20 cellular contexts compared by ENCODE assay signal in genomic region chr5:119402081-119402480, GRCh38. TPM values are rescaled to one million over a fixed set of nuclear protein-coding genes. Genes with fewer than 3 reads are reported as not detected.
A peak's percentile ranks its signal among the peaks of the same experiment; 100 is the strongest.
DNase-seq lines count a peak whose midpoint lies in the region; ATAC-seq, FAIRE-seq and TF ChIP-seq lines count a peak whose summit lies in the region.
"Had no signal": no experiment of that assay in that cellular context is flagged by ENCODE, and none has a peak within 500 bp of the region (broad histone marks: within the 10 kb centered on the region; RNA-seq: fewer than 3 reads in every experiment).

No MANE protein-coding gene starts in this region.

- H3K9ac ChIP-seq in HUES6 (ENCODE audit: low read length) (no peak overlapping the region), H1 (replicated peaks in 1 of 4; ENCODE audit: extremely low read depth in 1 of 4, low read depth in 3 of 4, low read length in 3 of 4) (no peak overlapping the region), neuronal stem cell (ENCODE audit: low read depth, low read length, poor library complexity) (no peak overlapping the region)

- H3K36me3 Mint-ChIP-seq in activated CD4-positive, alpha-beta T cell treated with anti-CD3 and anti-CD28 coated beads for 36 hours (ENCODE audit: low read depth): peaks cover 17% of the 10 kb centered on the region

- no peak overlapping the region for H3K14ac ChIP-seq in H1 (ENCODE audit: insufficient read length)
- no peak overlapping the region for H3K14ac ChIP-seq in neuronal stem cell (ENCODE audit: low read length)

- POLR2A ChIA-PET in activated CD4-positive, alpha-beta T cell treated with anti-CD3 and anti-CD28 coated beads for 36 hours (lab: Charles Lee): interaction anchor here (0.7 kb wide), 1 partner anchor 294 kb away, joined by 3 read pairs; no protein-coding TSS in a partner anchor
- POLR2A ChIA-PET in H1 (lab: Charles Lee; ENCODE audit: partially characterized antibody): interaction anchor here (0.7 to 1.2 kb wide), 5 partner anchors 50 to 380 kb away, joined by 3 to 4 read pairs (median 3); partner anchors contain the start of gene HSD17B4

- H2BK120ac ChIP-seq in H1 (replicated peaks; ENCODE audit: low read depth, low read length): no peak overlapping the region
- no peak overlapping the region for H2BK120ac ChIP-seq in neuronal stem cell (ENCODE audit: low read depth, low read length)

- H3K4me1 Mint-ChIP-seq in activated CD4-positive, alpha-beta T cell treated with anti-CD3 and anti-CD28 coated beads for 36 hours: peaks cover 65% of the 10 kb centered on the region

- H2AK5ac ChIP-seq in H1 (ENCODE audit: low read depth, low read length) (no peak overlapping the region), neuronal stem cell (ENCODE audit: low read depth, low read length) (no peak overlapping the region)

- H4K5ac ChIP-seq in H1 (ENCODE audit: insufficient read length, low read depth, low read length): no peak overlapping the region

- no peak overlapping the region for H3K4me3 ChIP-seq in HUES6 (ENCODE audit: low read depth, low read length)
- peak overlapping the region in 1 of 4 experiments; percentile 9; a peak in 1 of 8 replicates for H3K4me3 ChIP-seq in H1 (ENCODE audit: extremely low read depth in 1 of 4, insufficient read depth in 2 of 4, low read depth in 3 of 4, low read length in 4 of 4)
- H3K4me3 ChIP-seq in neuronal stem cell (ENCODE audit: low read length in 2 of 2): no peak overlapping the region
- H3K4me3 ChIP-seq: sigmoid colon had no signal

- CTCF ChIA-PET in activated CD4-positive, alpha-beta T cell treated with anti-CD3 and anti-CD28 coated beads for 36 hours (lab: Charles Lee): interaction anchor here (0.6 to 8.0 kb wide), 8 partner anchors 9 to 414 kb away, joined by 3 to 58 read pairs (median 4); partner anchors contain the start of gene DTWD2
- CTCF ChIA-PET in H1 (lab: Charles Lee; ENCODE audit: partially characterized antibody): interaction anchor here (0.9 to 5.6 kb wide), 4 partner anchors 10 to 112 kb away, joined by 3 to 32 read pairs (median 4); no protein-coding TSS in a partner anchor

- no peak overlapping the region for H3K56ac ChIP-seq in H1 (replicated peaks; ENCODE audit: insufficient read length, low read depth, low read length)

- H3K18ac ChIP-seq in H1 (ENCODE audit: extremely low read depth, low read length): no peak overlapping the region
- H3K18ac ChIP-seq in neuronal stem cell (ENCODE audit: low read length): no peak overlapping the region

- no peak overlapping the region for H3K4ac ChIP-seq in H1 (replicated peaks; ENCODE audit: insufficient read length, low read depth, low read length)
- H3K4ac ChIP-seq in neuronal stem cell (ENCODE audit: low read length): no peak overlapping the region

- no peak for TF ChIP-seq EP300 in H1 (IDR thresholded peaks at IDR 0.05; ENCODE audit: borderline replicate concordance in 1 of 2, low read depth in 2 of 2, low read length in 2 of 2)

- no peak for TF ChIP-seq POLR2A in H1 (IDR thresholded peaks at IDR 0.05; ENCODE audit: control extremely low read depth in 1 of 2, low read depth in 2 of 2, low read length in 2 of 2)

- no peak for ATAC-seq in activated CD4-positive, alpha-beta T cell treated with anti-CD3 and anti-CD28 coated beads for 36 hours
- ATAC-seq in HG02642 (IDR thresholded peaks at IDR 0.05; ENCODE audit: poor library complexity, unreplicated experiment): no peak
- ATAC-seq: activated CD8-positive, alpha-beta memory T cell treated with anti-CD3 and anti-CD28 coated beads, Interleukin-2, amount 10 ng/mL, durations not matched to agents 7 days and 5 days had no signal

- H3K4me2 ChIP-seq in H1 (ENCODE audit: insufficient read depth in 1 of 2, low read depth in 2 of 2, low read length in 2 of 2): peak overlapping the region in 1 of 2 experiments; percentile 32; a peak in 1 of 4 replicates
- H3K4me2 ChIP-seq in neuronal stem cell (ENCODE audit: insufficient read depth, low read length, poor library complexity, severe bottlenecking): no peak overlapping the region

- TF ChIP-seq RAD21 in H1 (IDR thresholded peaks at IDR 0.05 in 1 of 2, conservative IDR thresholded peaks at IDR 0.05 in 1 of 2; ENCODE audit: low read depth in 2 of 2, low read length in 2 of 2): no peak

- H3K9me3 ChIP-seq in HUES6 (ENCODE audit: control insufficient read depth, insufficient read depth, low read depth, low read length) (no peaks in the 10 kb centered on the region), H1 (ENCODE audit: insufficient read depth in 2 of 2, low read depth in 1 of 2, low read length in 1 of 2) (no peaks in the 10 kb centered on the region), neuronal stem cell (replicated peaks in 1 of 2; ENCODE audit: control insufficient read depth in 2 of 2, insufficient read depth in 1 of 2, low read depth in 1 of 2, low read length in 2 of 2) (no peaks in the 10 kb centered on the region)
- H3K9me3 ChIP-seq: Caco-2, sigmoid colon had no signal

- no peak overlapping the region for H3K4me3 Mint-ChIP-seq in activated CD4-positive, alpha-beta T cell treated with anti-CD3 and anti-CD28 coated beads for 36 hours
- H3K4me3 Mint-ChIP-seq: activated CD8-positive, alpha-beta memory T cell treated with anti-CD3 and anti-CD28 coated beads, Interleukin-2, amount 10 ng/mL, durations not matched to agents 7 days and 5 days had no signal

- H4K20me1 ChIP-seq in H1 (replicated peaks in 1 of 2; ENCODE audit: control insufficient read depth in 1 of 2, insufficient read depth in 2 of 2, low read length in 2 of 2): no peaks in the 10 kb centered on the region

- H3K4me1 ChIP-seq in HUES6 (ENCODE audit: control insufficient read depth, insufficient read depth, low read length) (peaks cover 44% of the 10 kb centered on the region), H1 (replicated peaks in 1 of 4; ENCODE audit: control insufficient read depth in 3 of 4, insufficient read depth in 4 of 4, low read length in 3 of 4) (peaks cover 0 to 7% (median 2%) of the 10 kb centered on the region in 4 experiments; a peak in 3 of 7 replicates), neuronal stem cell (ENCODE audit: control insufficient read depth in 2 of 2, insufficient read depth in 1 of 2, low read depth in 1 of 2, low read length in 2 of 2) (no peaks in the 10 kb centered on the region)

- no peaks in the 10 kb centered on the region for H3K9me3 Mint-ChIP-seq in activated CD4-positive, alpha-beta T cell treated with anti-CD3 and anti-CD28 coated beads for 36 hours (ENCODE audit: low read depth)

- H3K27ac Mint-ChIP-seq in activated CD4-positive, alpha-beta T cell treated with anti-CD3 and anti-CD28 coated beads for 36 hours: peak overlapping the region; percentile 48
- H3K27ac Mint-ChIP-seq: activated CD8-positive, alpha-beta memory T cell treated with anti-CD3 and anti-CD28 coated beads, Interleukin-2, amount 10 ng/mL, durations not matched to agents 7 days and 5 days had no signal

- H3K79me1 ChIP-seq in H1 (ENCODE audit: low read depth, low read length): no peaks in the 10 kb centered on the region
- H3K79me1 ChIP-seq in neuronal stem cell (ENCODE audit: low read depth, low read length): no peaks in the 10 kb centered on the region

- H3K36me3 ChIP-seq in HUES6 (ENCODE audit: control insufficient read depth, insufficient read depth, low read length): no peaks in the 10 kb centered on the region
- no peaks in the 10 kb centered on the region; a peak in 1 of 8 replicates for H3K36me3 ChIP-seq in H1 (ENCODE audit: control insufficient read depth in 2 of 4, insufficient read depth in 4 of 4, low read length in 3 of 4)
- no peaks in the 10 kb centered on the region for H3K36me3 ChIP-seq in neuronal stem cell (replicated peaks in 1 of 2; ENCODE audit: control insufficient read depth in 2 of 2, insufficient read depth in 2 of 2, low read length in 2 of 2)
- H3K36me3 ChIP-seq: sigmoid colon had no signal

- H2AFZ ChIP-seq in H1 (ENCODE audit: low read length) (peak overlapping the region; percentile 28; the same call in 1 of the 2 replicates), neuronal stem cell (ENCODE audit: low read length) (peak overlapping the region; percentile 76)

- H3K27me3 ChIP-seq in HUES6 (ENCODE audit: control insufficient read depth, insufficient read depth, low read length) (no peaks in the 10 kb centered on the region), H1 (replicated peaks in 1 of 4; ENCODE audit: control insufficient read depth in 3 of 4, extremely low read depth in 1 of 4, insufficient read depth in 3 of 4, low read length in 3 of 4) (no peaks in the 10 kb centered on the region), neuronal stem cell (ENCODE audit: control insufficient read depth in 3 of 3, insufficient read depth in 3 of 3, low read depth in 1 of 3, low read length in 3 of 3) (no peaks in the 10 kb centered on the region)
- H3K27me3 ChIP-seq: sigmoid colon had no signal

- FAIRE-seq in H1 (lab: Jason Lieb, UNC): no peak
- FAIRE-seq: islet of Langerhans had no signal

- 83% methylated on average over 1 of the region's 1 CpG; no CpG with 5 or more reads in 1 of the 2 experiments for WGBS in H1 (ENCODE audit: extremely low coverage in 1 of 2, insufficient coverage in 1 of 2, insufficient read length in 1 of 2, insufficient replicate concordance in 2 of 2, low coverage in 1 of 2, low lambda C conversion rate in 2 of 2, missing lambda C conversion rate in 1 of 2), 2 experiments
- WGBS in neuronal stem cell (ENCODE audit: extremely low coverage in 2 of 2, insufficient read length in 2 of 2, insufficient replicate concordance in 1 of 2), 2 donors: no CpG with 5 or more reads among the region's 1 CpG

- no peak overlapping the region for H2BK15ac ChIP-seq in H1 (ENCODE audit: low read length)
- H2BK15ac ChIP-seq in neuronal stem cell (ENCODE audit: low read length): no peak overlapping the region

- H4K91ac ChIP-seq in H1 (replicated peaks; ENCODE audit: insufficient read length, low read length) (no peak overlapping the region), neuronal stem cell (ENCODE audit: low read depth, low read length, poor library complexity) (no peak overlapping the region)

- no peaks in the 10 kb centered on the region for H3K79me2 ChIP-seq in H1 (ENCODE audit: control insufficient read depth in 1 of 2, insufficient read depth in 2 of 2, low read length in 2 of 2)

- DNase-seq in activated CD4-positive, alpha-beta T cell treated with anti-CD3 and anti-CD28 coated beads for 36 hours: no peak
- DNase-seq in activated CD4-positive, alpha-beta T cell treated with anti-CD3 and anti-CD28 coated beads for 4 hours: no peak
- DNase-seq in H1 (ENCODE audit: low read depth in 1 of 2, low spot score in 2 of 2): no peak
- DNase-seq in neuronal stem cell (ENCODE audit: low spot score): no peak
- DNase-seq in NCI-H69 (lab: John Stamatoyannopoulos, UW): no peak
- DNase-seq in NCI-H1092 (lab: John Stamatoyannopoulos, UW): no peak
- DNase-seq: activated CD4-positive, alpha-beta T cell treated with anti-CD3 and anti-CD28 coated beads for 48 hours; activated CD8-positive, alpha-beta memory T cell treated with anti-CD3 and anti-CD28 coated beads, Interleukin-2, amount 10 ng/mL, durations not matched to agents 7 days and 5 days; amniotic stem cell; Caco-2; NCI-H510A; posterior cingulate gyrus; sigmoid colon; stimulated activated naive CD4-positive, alpha-beta T cell; T1000; trophoblast cell had no signal

- no peaks in the 10 kb centered on the region for H3K27me3 Mint-ChIP-seq in activated CD4-positive, alpha-beta T cell treated with anti-CD3 and anti-CD28 coated beads for 36 hours
- H3K27me3 Mint-ChIP-seq: activated CD8-positive, alpha-beta memory T cell treated with anti-CD3 and anti-CD28 coated beads, Interleukin-2, amount 10 ng/mL, durations not matched to agents 7 days and 5 days had no signal

- no peaks in the 10 kb centered on the region for H3K23me2 ChIP-seq in H1 (ENCODE audit: low read depth, low read length)

- H4K8ac ChIP-seq in H1 (ENCODE audit: extremely low read depth, insufficient read depth, low read length): no peak overlapping the region
- H4K8ac ChIP-seq in neuronal stem cell (ENCODE audit: low read depth, low read length): no peak overlapping the region

- intact Hi-C loops in activated CD4-positive, alpha-beta T cell treated with anti-CD3 and anti-CD28 coated beads for 36 hours (cut with DNase I, micrococcal nuclease): no loop called here

- H3K23ac ChIP-seq in H1 (ENCODE audit: insufficient read length) (no peak overlapping the region), neuronal stem cell (ENCODE audit: low read depth, low read length, poor library complexity) (no peak overlapping the region)

- H2BK12ac ChIP-seq in H1 (ENCODE audit: low read depth, low read length) (no peak overlapping the region), neuronal stem cell (ENCODE audit: low read length) (no peak overlapping the region)

- no peak overlapping the region for H2BK20ac ChIP-seq in H1 (ENCODE audit: low read length)

- peak overlapping the region; percentile 60 for H3K27ac ChIP-seq in HUES6 (ENCODE audit: low read depth, low read length)
- H3K27ac ChIP-seq in H1 (ENCODE audit: low read depth, low read length): 0 out of 2 replicates have a peak overlapping the region, but pooled peaks have one; percentile 11
- H3K27ac ChIP-seq in neuronal stem cell (replicated peaks; ENCODE audit: low read length): no peak overlapping the region
- H3K27ac ChIP-seq: 22Rv1, sigmoid colon had no signal

- no peak overlapping the region for H2BK5ac ChIP-seq in H1 (ENCODE audit: low read depth, low read length)
- H2BK5ac ChIP-seq in neuronal stem cell (ENCODE audit: low read length): no peak overlapping the region

- no peak for TF ChIP-seq CTCF in H1 (IDR thresholded peaks at IDR 0.05; ENCODE audit: control extremely low read depth in 1 of 3, insufficient read depth in 1 of 3, low read depth in 1 of 3, low read length in 3 of 3)

RNA-seq across cellular contexts. Expression of gene TNFAIP8, which starts 46.3 kb away (rescaled TPM):
- total RNA-seq in activated CD4-positive, alpha-beta T cell treated with anti-CD3 and anti-CD28 coated beads for 36 hours: 100 to 1,000 TPM; 166 to 171 TPM
- total RNA-seq in H1 (2021; fragmentation: NEBNext Ultra II Directional; extraction: Animal tissue kit (Norgen Biotek cat#: 25700)): 17.8 and 19.3 TPM in 2 replicates
- 9.4 and 12.4 TPM in 2 replicates for polyA plus RNA-seq in H1 (2011; rRNA removed)
- polyA plus RNA-seq in H1 (2011; cell fraction: cytosol; rRNA removed): 15.9 TPM
- 10.8 TPM for polyA plus RNA-seq in H1 (2011; cell fraction: nucleus; rRNA removed)
- polyA plus RNA-seq in H1 (2012, experiment 1 of 2): 15.0 to 23.2 TPM (median 17.1 TPM) in 4 replicates
- 2.8 TPM for polyA plus RNA-seq in H1 (2012, experiment 2 of 2)
- polyA plus RNA-seq in H1 (2013, experiment 1 of 2): 12.1 TPM
- polyA plus RNA-seq in H1 (2013, experiment 2 of 2): 12.9 TPM
- 11.5 and 12.8 TPM in 2 replicates for polyA minus RNA-seq in H1 (2011; rRNA and poly(A)+ RNA removed)
- 19.8 TPM for polyA minus RNA-seq in H1 (2011; cell fraction: cytosol; rRNA and poly(A)+ RNA removed)
- polyA minus RNA-seq in H1 (2011; cell fraction: nucleus; rRNA and poly(A)+ RNA removed): 19.0 TPM
- polyA plus RNA-seq in neuronal stem cell (2013, experiment 1 of 2): 13.5 TPM
- 13.8 TPM for polyA plus RNA-seq in neuronal stem cell (2013, experiment 2 of 2)

RNA-seq across cellular contexts. Expression of gene HSD17B4, which starts 50.2 kb away (rescaled TPM):
- 100 to 1,000 TPM in 1 of 2 experiments, 10 to 100 TPM in 1; 92.3 to 113 TPM for total RNA-seq in activated CD4-positive, alpha-beta T cell treated with anti-CD3 and anti-CD28 coated beads for 36 hours
- total RNA-seq in H1 (2021; fragmentation: NEBNext Ultra II Directional; extraction: Animal tissue kit (Norgen Biotek cat#: 25700)): 360 and 369 TPM in 2 replicates
- 209 and 305 TPM in 2 replicates for polyA plus RNA-seq in H1 (2011; rRNA removed)
- polyA plus RNA-seq in H1 (2011; cell fraction: cytosol; rRNA removed): 324 TPM
- polyA plus RNA-seq in H1 (2011; cell fraction: nucleus; rRNA removed): 194 TPM
- 418 to 601 TPM (median 461 TPM) in 4 replicates for polyA plus RNA-seq in H1 (2012, experiment 1 of 2)
- polyA plus RNA-seq in H1 (2012, experiment 2 of 2): 51.1 TPM
- 269 TPM for polyA plus RNA-seq in H1 (2013, experiment 1 of 2)
- polyA plus RNA-seq in H1 (2013, experiment 2 of 2): 281 TPM
- 608 and 793 TPM in 2 replicates for polyA minus RNA-seq in H1 (2011; rRNA and poly(A)+ RNA removed)
- polyA minus RNA-seq in H1 (2011; cell fraction: cytosol; rRNA and poly(A)+ RNA removed): 194 TPM
- polyA minus RNA-seq in H1 (2011; cell fraction: nucleus; rRNA and poly(A)+ RNA removed): 250 TPM
- 167 TPM for polyA plus RNA-seq in neuronal stem cell (2013, experiment 1 of 2)
- 152 TPM for polyA plus RNA-seq in neuronal stem cell (2013, experiment 2 of 2)
